10 cellular contexts compared by ENCODE assay signal in the genomic region with DNA sequence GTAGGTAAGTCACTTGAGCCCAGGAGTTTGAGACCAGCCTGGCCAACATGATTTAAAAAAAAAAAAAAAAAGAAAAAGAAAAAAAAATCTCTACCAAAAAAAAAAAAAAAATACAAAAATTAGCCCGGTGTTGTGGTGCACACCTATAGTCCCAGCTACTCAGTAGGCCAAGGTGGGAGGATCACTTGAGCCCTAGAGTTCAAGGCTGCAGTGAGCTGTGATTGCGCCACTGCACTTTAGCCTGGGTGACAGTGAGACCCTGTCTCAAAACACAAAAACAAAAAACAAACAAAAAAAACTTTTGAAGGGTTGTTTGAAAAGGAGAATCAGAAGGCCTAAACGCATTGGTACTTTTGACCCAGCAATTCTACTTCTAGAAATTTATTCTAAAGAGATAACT.
"Had no signal": no experiment of that assay in that cellular context is flagged by ENCODE, and none has a peak within 500 bp of the region (broad histone marks: within the 10 kb centered on the region; RNA-seq: fewer than 3 reads in every experiment).

No MANE protein-coding gene starts in this region.

- ATAC-seq: HCT116 had no signal

- H3K4me2 ChIP-seq: GM23338 had no signal

- H3K9ac ChIP-seq: GM23248 had no signal

- H3K27ac ChIP-seq: GM23248 had no signal

- H3K4me1 ChIP-seq: HAP-1 had no signal

- H2AFZ ChIP-seq: GM23248, GM23338 had no signal

- FAIRE-seq: H1, H54 had no signal

- DNase-seq: GM23248, GOT3, H7, HCEC 1CT, HFFc6 had no signal

- H3K36me3 ChIP-seq: HAP-1 had no signal

- H3K9me3 ChIP-seq: HAP-1 had no signal

- H3K4me3 ChIP-seq: GM23248, GM23338, HAP-1 had no signal
